22 cellular contexts compared by ENCODE assay signal in the genomic region with DNA sequence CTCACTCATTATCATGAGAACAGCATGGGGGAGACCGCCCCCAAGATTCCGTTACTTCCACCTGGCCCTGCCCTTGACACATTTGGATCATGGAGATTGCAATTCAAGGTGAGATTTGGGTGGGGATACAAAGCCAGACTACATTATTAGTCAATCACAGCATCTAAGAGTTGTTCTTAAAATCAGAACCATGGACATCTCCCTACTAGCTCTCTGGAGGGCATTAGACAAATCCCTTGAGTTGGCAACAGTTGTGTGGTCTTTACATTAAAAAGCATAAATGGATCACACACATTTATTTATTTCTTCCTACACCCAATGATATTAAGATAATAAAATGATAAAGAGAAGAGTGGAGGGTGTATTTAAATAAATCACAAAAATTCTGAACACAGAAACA.
"Had no signal": no experiment of that assay in that cellular context is flagged by ENCODE, and none has a peak within 500 bp of the region (broad histone marks: within the 10 kb centered on the region; RNA-seq: fewer than 3 reads in every experiment).

No MANE protein-coding gene starts in this region.

- H3K4me3 ChIP-seq: adrenal gland, PC-9 had no signal

- DNase-seq: activated CD4-positive, alpha-beta T cell treated with anti-CD3 and anti-CD28 coated beads for 48 hours; activated CD4-positive, alpha-beta T cell treated with anti-CD3 and anti-CD28 coated beads, Interleukin-2, amount 50 U/mL, for 4 hours; activated CD4-positive, CD25-positive, alpha-beta regulatory T cell treated with anti-CD3 and anti-CD28 coated beads, Interleukin-2, amount 50 U/mL, for 72 hours; activated CD8-positive, alpha-beta memory T cell treated with anti-CD3 and anti-CD28 coated beads, Interleukin-2, amount 50 U/mL, for 48 hours; activated CD8-positive, alpha-beta T cell treated with anti-CD3 and anti-CD28 coated beads, Interleukin-2, amount 10 ng/mL, durations not matched to agents 7 days and 5 days; activated naive CD4-positive, alpha-beta T cell treated with anti-CD3 and anti-CD28 coated beads, Interleukin-2, amount 50 U/mL, for 16 hours; activated naive CD8-positive, alpha-beta T cell treated with anti-CD3 and anti-CD28 coated beads, Interleukin-2, amount 10 ng/mL, durations not matched to agents 7 days and 5 days; activated T-cell treated with anti-CD3 and anti-CD28 coated beads, Interleukin-2, amount 50 U/mL, for 1 hour; adrenal gland; aorta; Karpas-422; NCI-H1105 treated with DMSO at 0.1 percent for 48 hours; NCI-H1436 treated with DMSO at 0.1 percent for 48 hours; NCI-H187; NCI-H2081; NCI-H510A treated with DMSO at 0.1 percent for 48 hours; NCI-H69; PC-9; SHP77 treated with DMSO at 0.1 percent for 48 hours had no signal

- H3K9me3 ChIP-seq: adrenal gland had no signal

- H3K27me3 ChIP-seq: adrenal gland had no signal

- H3K36me3 ChIP-seq: adrenal gland had no signal

- H2AFZ ChIP-seq: PC-9 had no signal

- H3K4me1 ChIP-seq: adrenal gland had no signal

- H3K27ac ChIP-seq: adrenal gland, PC-9 had no signal

- H3K9me3 Mint-ChIP-seq: activated naive CD8-positive, alpha-beta T cell treated with anti-CD3 and anti-CD28 coated beads, Interleukin-2, amount 10 ng/mL, durations not matched to agents 7 days and 5 days; brain; T-helper 1 cell treated with Interleukin-12 subunit alpha and Interleukin-12 subunit beta and Interleukin-4 antibody, amounts not matched to agents 30 μg/mL and 1 μg/mL, for 36 hours; WTC11 had no signal

- H3K4me2 ChIP-seq: PC-9 had no signal

- H3K27me3 Mint-ChIP-seq: activated naive CD8-positive, alpha-beta T cell treated with anti-CD3 and anti-CD28 coated beads, Interleukin-2, amount 10 ng/mL, durations not matched to agents 7 days and 5 days had no signal

- ATAC-seq: activated CD8-positive, alpha-beta T cell treated with anti-CD3 and anti-CD28 coated beads, Interleukin-2, amount 10 ng/mL, durations not matched to agents 7 days and 5 days; WTC11 had no signal

- H3K36me3 Mint-ChIP-seq: activated naive CD8-positive, alpha-beta T cell treated with anti-CD3 and anti-CD28 coated beads, Interleukin-2, amount 10 ng/mL, durations not matched to agents 7 days and 5 days; brain; WTC11 had no signal

- H3K4me1 Mint-ChIP-seq: activated naive CD8-positive, alpha-beta T cell treated with anti-CD3 and anti-CD28 coated beads, Interleukin-2, amount 10 ng/mL, durations not matched to agents 7 days and 5 days; WTC11 had no signal

- H3K4me3 Mint-ChIP-seq: activated CD8-positive, alpha-beta T cell treated with anti-CD3 and anti-CD28 coated beads, Interleukin-2, amount 10 ng/mL, durations not matched to agents 7 days and 5 days; activated naive CD8-positive, alpha-beta T cell treated with anti-CD3 and anti-CD28 coated beads, Interleukin-2, amount 10 ng/mL, durations not matched to agents 7 days and 5 days; brain; T-helper 1 cell treated with Interleukin-12 subunit alpha and Interleukin-12 subunit beta and Interleukin-4 antibody, amounts not matched to agents 30 μg/mL and 1 μg/mL, for 36 hours; WTC11 had no signal

- H3K27ac Mint-ChIP-seq: activated CD8-positive, alpha-beta T cell treated with anti-CD3 and anti-CD28 coated beads, Interleukin-2, amount 10 ng/mL, durations not matched to agents 7 days and 5 days; activated naive CD8-positive, alpha-beta T cell treated with anti-CD3 and anti-CD28 coated beads, Interleukin-2, amount 10 ng/mL, durations not matched to agents 7 days and 5 days; brain; T-helper 1 cell treated with Interleukin-12 subunit alpha and Interleukin-12 subunit beta and Interleukin-4 antibody, amounts not matched to agents 30 μg/mL and 1 μg/mL, for 36 hours; WTC11 had no signal
